Comparison of ENCODE assay signal across 34 cellular contexts in the genomic region with DNA sequence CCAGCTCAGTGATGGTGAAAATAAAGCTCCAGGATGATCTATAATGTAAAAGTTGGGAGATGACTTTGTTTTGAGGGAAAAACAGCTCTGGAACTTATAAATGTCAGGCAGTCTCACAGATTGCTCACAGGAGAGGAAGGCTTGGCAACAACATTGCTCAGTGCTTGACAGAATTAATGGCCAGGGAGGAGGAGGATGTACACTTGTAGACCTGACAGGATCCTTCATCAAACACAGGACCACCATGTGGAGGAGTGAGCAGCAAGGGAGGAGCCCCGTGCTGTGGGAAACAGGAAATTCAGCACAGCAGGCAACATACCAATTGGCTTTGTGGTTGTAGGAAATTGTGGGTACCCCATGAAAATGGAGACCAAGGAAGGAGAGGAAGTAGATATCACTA.
DNase-seq lines count a peak whose midpoint lies in the region; ATAC-seq, FAIRE-seq and TF ChIP-seq lines count a peak whose summit lies in the region.
"Had no signal": no experiment of that assay in that cellular context is flagged by ENCODE, and none has a peak within 500 bp of the region (broad histone marks: within the 10 kb centered on the region; RNA-seq: fewer than 3 reads in every experiment).

No MANE protein-coding gene starts in this region.

- no peaks in the 10 kb centered on the region for H3K9me3 ChIP-seq in esophagus muscularis mucosa
- H3K9me3 ChIP-seq: heart left ventricle, sigmoid colon, tibial nerve had no signal

- WGBS in esophagus muscularis mucosa: 9% methylated on average over 1 of the region's 1 CpG

- ATAC-seq in omental fat pad (ENCODE audit: low FRiP score): peak; percentile 51
- ATAC-seq: foreskin keratinocyte; heart left ventricle; naive thymus-derived CD4-positive, alpha-beta T cell; Panc1 had no signal

- TF ChIP-seq CTCF in esophagus muscularis mucosa (IDR thresholded peaks at IDR 0.05): no peak
- no peak for TF ChIP-seq CTCF in omental fat pad (IDR thresholded peaks at IDR 0.05)

- no peak for TF ChIP-seq EP300 in esophagus muscularis mucosa (IDR thresholded peaks at IDR 0.05)

- H3K27me3 ChIP-seq in esophagus muscularis mucosa: peaks cover 0 to 16% (median 0%) of the 10 kb centered on the region in 4 donors
- H3K27me3 ChIP-seq: foreskin keratinocyte, sigmoid colon had no signal

- no peak for FAIRE-seq in RCC 7860 (lab: Jason Lieb, UNC)
- FAIRE-seq: G401.6 had no signal

- H3K4me1 ChIP-seq in esophagus muscularis mucosa: no peaks in the 10 kb centered on the region
- H3K4me1 ChIP-seq: foreskin keratinocyte, heart left ventricle, tibial nerve had no signal

- intact Hi-C loops in esophagus muscularis mucosa (cut with DNase I): no loop called here

- DNase-seq in ELR (ENCODE audit: low read depth): peak; percentile 19
- DNase-seq in RCC 7860 (ENCODE audit: low spot score): peak; percentile 41
- peak; percentile 68 for DNase-seq in esophagus muscularis mucosa (ENCODE audit: extremely low spot score)
- DNase-seq in omental fat pad (ENCODE audit: low spot score): no peak
- DNase-seq in NCI-H2107 (lab: John Stamatoyannopoulos, UW): no peak
- DNase-seq in LoVo (ENCODE audit: low spot score): no peak
- DNase-seq in activated naive CD4-positive, alpha-beta T cell treated with anti-CD3 and anti-CD28 coated beads, Interleukin-2, amount 50 U/mL, for 16 hours: no peak
- no peak for DNase-seq in activated CD8-positive, alpha-beta memory T cell treated with anti-CD3 and anti-CD28 coated beads, Interleukin-2, amount 50 U/mL, for 48 hours
- DNase-seq: activated CD4-positive, alpha-beta T cell treated with anti-CD3 and anti-CD28 coated beads for 4 hours; activated CD8-positive, alpha-beta memory T cell treated with anti-CD3 and anti-CD28 coated beads for 24 hours; activated effector memory CD4-positive, alpha-beta T cell treated with Interleukin-2 at 50 U/mL for 16 hours; activated T-cell treated with anti-CD3 and anti-CD28 coated beads, Interleukin-2, amount 50 U/mL, for 1 hour; anterior cingulate cortex; cortex of kidney; DMS 273 treated with DMSO at 0.1 percent for 48 hours; effector memory CD4-positive, alpha-beta T cell; foreskin keratinocyte; heart left ventricle; IMR-90; midbrain; naive thymus-derived CD4-positive, alpha-beta T cell; NCI-H1105; NCI-H187 treated with DMSO at 0.1 percent for 48 hours; NCI-H345; NCI-H748 treated with DMSO at 0.1 percent for 48 hours; occipital lobe; SIG-M5; sigmoid colon; stimulated activated CD4-positive, alpha-beta T cell treated with anti-CD3 and anti-CD28 coated beads, Interleukin-4, amount 100 ng/mL, for 4 hours; T1000 had no signal

- H3K27ac ChIP-seq in esophagus muscularis mucosa (replicated peaks in 1 of 4): no peak overlapping the region
- H3K27ac ChIP-seq: foreskin keratinocyte, heart left ventricle, sigmoid colon, tibial nerve, VCaP had no signal

- no peak overlapping the region for H3K4me3 ChIP-seq in esophagus muscularis mucosa
- H3K4me3 ChIP-seq: heart left ventricle, sigmoid colon, tibial nerve had no signal

- H3K36me3 ChIP-seq in esophagus muscularis mucosa: no peaks in the 10 kb centered on the region
- H3K36me3 ChIP-seq: heart left ventricle, sigmoid colon, tibial nerve had no signal

- no peak for TF ChIP-seq POLR2A in esophagus muscularis mucosa (IDR thresholded peaks at IDR 0.05; ENCODE audit: low read depth)

Comparison
In these comparisons a context has a peak if more than half of its experiments do, and no peak if none do; other contexts are left out.
1. DNase-seq: peak in ELR (single experiment), RCC 7860 (single experiment) and esophagus muscularis mucosa (single experiment); none in omental fat pad (single experiment), NCI-H2107 (single experiment), LoVo (single experiment), activated naive CD4-positive, alpha-beta T cell treated with anti-CD3 and anti-CD28 coated beads, Interleukin-2, amount 50 U/mL, for 16 hours (single experiment) and activated CD8-positive, alpha-beta memory T cell treated with anti-CD3 and anti-CD28 coated beads, Interleukin-2, amount 50 U/mL, for 48 hours (single experiment).